Comparison of ENCODE assay signal across 1 cellular context in the genomic region with DNA sequence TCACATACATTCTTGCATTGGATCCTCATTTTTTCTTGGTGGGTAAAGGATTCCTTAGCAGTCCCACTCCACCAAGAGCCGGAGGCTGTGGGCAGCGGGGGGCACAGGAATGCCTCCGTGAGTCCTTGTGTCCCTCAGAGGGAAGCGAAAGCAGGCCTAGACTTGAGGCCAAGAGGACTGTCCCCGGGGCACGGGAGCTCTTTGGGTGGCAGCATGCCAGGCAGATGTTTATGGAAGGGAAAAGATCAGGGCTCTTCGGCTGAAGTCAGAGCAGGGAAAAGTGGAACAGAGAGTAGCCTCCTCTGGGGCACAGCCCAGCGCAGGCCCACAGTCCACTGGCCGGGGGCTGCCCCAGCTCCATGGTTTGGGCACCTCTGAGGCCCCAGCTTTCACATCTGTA.
TF ChIP-seq lines count a peak whose summit lies in the region.

No MANE protein-coding gene starts in this region.

TF ChIP-seq in WTC11, 78 proteins besides CTCF, POLR2A, EP300 and RAD21:
- no peak for TF ChIP-seq GABPB1 (CRISPR knock-in tag; IDR thresholded peaks at IDR 0.05)
